25 cellular contexts compared by ENCODE assay signal in the genomic region with DNA sequence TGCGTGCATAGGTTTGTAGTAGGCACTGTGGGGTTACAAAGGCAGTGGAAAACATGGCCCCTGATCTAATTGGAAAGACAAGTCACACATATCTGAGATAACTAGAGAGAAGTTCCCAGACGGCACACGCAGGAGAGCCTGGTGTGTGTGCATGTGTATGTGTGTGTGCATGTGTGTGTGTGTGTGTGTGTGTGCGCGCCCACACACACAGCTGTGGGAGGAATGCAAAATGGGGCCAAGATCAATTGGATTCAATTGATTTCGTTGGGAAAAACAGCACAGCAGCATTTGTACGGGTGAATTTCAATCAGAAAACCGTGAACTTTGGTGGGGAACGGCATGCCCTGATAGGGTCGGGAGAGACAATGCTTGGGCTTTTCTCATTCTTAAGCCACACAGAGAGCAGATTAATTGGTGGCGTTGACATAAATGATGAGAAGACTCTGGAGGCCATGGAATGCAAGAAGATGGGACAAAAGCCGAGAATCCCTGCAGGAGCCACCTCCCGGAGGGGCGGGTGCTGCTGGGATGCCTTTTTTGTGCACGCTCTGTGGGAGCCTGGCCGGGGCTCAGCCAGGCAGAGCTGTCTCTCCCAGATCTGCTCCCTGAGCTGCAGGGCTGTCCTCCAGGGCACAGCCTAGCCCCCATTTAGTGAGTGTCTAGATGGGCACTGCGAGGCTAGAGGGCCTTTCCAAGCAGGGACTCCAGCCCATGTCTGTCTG.
"Had no signal": no experiment of that assay in that cellular context is flagged by ENCODE, and none has a peak within 500 bp of the region (broad histone marks: within the 10 kb centered on the region; RNA-seq: fewer than 3 reads in every experiment).

No MANE protein-coding gene starts in this region.

- H3K9me3 ChIP-seq: esophagus muscularis mucosa, gastrocnemius medialis, left lung, lower lobe of right lung, pancreas, prostate gland, spleen, testis had no signal

- H3K36me3 Mint-ChIP-seq: memory B cell; mesothelial cell of epicardium; natural killer cell; stimulated activated naive B cell treated with anti-CD40 and anti-IgM and Interleukin-4, amounts not matched to agents 10 μg/mL and 1 μg/mL and 100 μg/mL, for 72 hours had no signal

- H3K27me3 ChIP-seq: dorsolateral prefrontal cortex, gastrocnemius medialis, pancreas, testis, tibial nerve had no signal

- ATAC-seq: gastrocnemius medialis; left lung; lower lobe of right lung; natural killer cell; pancreas; sciatic nerve; stimulated activated naive CD8-positive, alpha-beta T cell treated with anti-CD3 and anti-CD28 coated beads, Interleukin-15, amount 100 ng/mL, for 72 hours had no signal

- DNase-seq: cortex of kidney; dorsolateral prefrontal cortex; effector CD8-positive, alpha-beta T cell; gastrocnemius medialis; islet precursor cell; left lung; lower lobe of right lung; natural killer cell; occipital lobe; pancreas; spleen; stimulated activated CD4-positive, alpha-beta T cell treated with anti-CD3 and anti-CD28 coated beads, Interleukin-15, amount 100 ng/mL, for 24 hours; stimulated activated CD4-positive, alpha-beta T cell treated with anti-CD3 and anti-CD28 coated beads, Interleukin-1b, Interleukin-23, amount 100 ng/mL, for 48 hours; stimulated activated CD4-positive, alpha-beta T cell treated with anti-CD3 and anti-CD28 coated beads, Interleukin-4, amount 100 ng/mL, for 24 hours; stimulated activated naive B cell treated with anti-CD40 and anti-IgM and Interleukin-4, amounts not matched to agents 10 μg/mL and 1 μg/mL and 100 μg/mL, for 72 hours; stimulated activated naive CD8-positive, alpha-beta T cell treated with anti-CD3 and anti-CD28 coated beads, Interleukin-15, amount 100 ng/mL, for 72 hours; testis had no signal

- H3K4me1 ChIP-seq: esophagus muscularis mucosa, gastrocnemius medialis, left lung, lower lobe of right lung, pancreas, prostate gland, spleen, testis, tibial nerve had no signal

- H3K27ac Mint-ChIP-seq: memory B cell; mesothelial cell of epicardium; natural killer cell; stimulated activated naive B cell treated with anti-CD40 and anti-IgM and Interleukin-4, amounts not matched to agents 10 μg/mL and 1 μg/mL and 100 μg/mL, for 72 hours; stimulated activated naive CD8-positive, alpha-beta T cell treated with anti-CD3 and anti-CD28 coated beads, Interleukin-15, amount 100 ng/mL, for 72 hours had no signal

- H3K36me3 ChIP-seq: esophagus muscularis mucosa, gastrocnemius medialis, left lung, lower lobe of right lung, pancreas, prostate gland, spleen, tibial nerve had no signal

- H3K27ac ChIP-seq: dorsolateral prefrontal cortex, epithelial cell of prostate, esophagus muscularis mucosa, gastrocnemius medialis, left lung, lower lobe of right lung, pancreas, prostate gland, spleen, testis, tibial nerve had no signal

- H3K4me3 ChIP-seq: dorsolateral prefrontal cortex, esophagus muscularis mucosa, gastrocnemius medialis, left lung, lower lobe of right lung, pancreas, prostate gland, spleen, testis, tibial nerve had no signal

- H3K4me3 Mint-ChIP-seq: memory B cell; mesothelial cell of epicardium; natural killer cell; neural crest cell; stimulated activated naive B cell treated with anti-CD40 and anti-IgM and Interleukin-4, amounts not matched to agents 10 μg/mL and 1 μg/mL and 100 μg/mL, for 72 hours; stimulated activated naive CD8-positive, alpha-beta T cell treated with anti-CD3 and anti-CD28 coated beads, Interleukin-15, amount 100 ng/mL, for 72 hours had no signal

- H3K4me1 Mint-ChIP-seq: memory B cell; mesothelial cell of epicardium; natural killer cell; stimulated activated naive CD8-positive, alpha-beta T cell treated with anti-CD3 and anti-CD28 coated beads, Interleukin-15, amount 100 ng/mL, for 72 hours had no signal

- H3K9me3 Mint-ChIP-seq: natural killer cell; neural crest cell; stimulated activated naive CD8-positive, alpha-beta T cell treated with anti-CD3 and anti-CD28 coated beads, Interleukin-15, amount 100 ng/mL, for 72 hours had no signal
